In the genomic region with DNA sequence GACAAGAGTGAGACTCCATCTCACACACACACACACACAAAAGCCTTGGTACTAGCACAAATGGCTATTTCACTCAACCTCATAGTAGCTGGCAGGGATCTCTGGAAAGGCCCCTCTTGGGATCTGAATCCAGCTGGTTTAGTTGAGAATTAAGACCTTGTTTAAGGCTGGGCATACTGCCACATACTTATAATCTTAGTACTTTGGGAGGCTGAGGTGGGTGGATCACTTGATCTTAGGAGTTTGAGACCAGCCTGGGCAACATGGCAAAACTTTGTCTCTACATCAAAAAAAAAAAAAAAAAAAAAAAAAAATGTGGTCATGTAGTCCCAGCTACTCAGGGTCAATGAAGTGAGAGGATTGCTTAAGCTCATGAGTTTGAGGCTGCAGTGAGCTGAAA, we compare ENCODE assay signal across 23 cellular contexts.
A peak's percentile ranks its signal among the peaks of the same experiment; 100 is the strongest.
DNase-seq lines count a peak whose midpoint lies in the region; ATAC-seq and TF ChIP-seq lines count a peak whose summit lies in the region.
"Had no signal": no experiment of that assay in that cellular context is flagged by ENCODE, and none has a peak within 500 bp of the region (broad histone marks: within the 10 kb centered on the region; RNA-seq: fewer than 3 reads in every experiment).

No MANE protein-coding gene starts in this region.

- no peaks in the 10 kb centered on the region for H3K9me1 ChIP-seq in IMR-90 (ENCODE audit: insufficient read depth, low read length)

- H3K4me1 ChIP-seq in IMR-90 (ENCODE audit: control insufficient read depth, insufficient read depth, low read length) (peaks cover 2% of the 10 kb centered on the region), osteoblast (ENCODE audit: insufficient read depth, low read length) (peaks cover 11% of the 10 kb centered on the region)
- no peaks in the 10 kb centered on the region for H3K4me1 ChIP-seq in effector memory CD4-positive, alpha-beta T cell (ENCODE audit: control insufficient read depth, insufficient read depth, low read length, poor library complexity, severe bottlenecking)
- H3K4me1 ChIP-seq: upper lobe of left lung had no signal

- H3K9me3 ChIP-seq in IMR-90 (ENCODE audit: control insufficient read depth, insufficient read depth, low read length): no peaks in the 10 kb centered on the region
- no peaks in the 10 kb centered on the region for H3K9me3 ChIP-seq in osteoblast (ENCODE audit: low read depth, low read length)
- H3K9me3 ChIP-seq in effector memory CD4-positive, alpha-beta T cell (ENCODE audit: control insufficient read depth, low read length): no peaks in the 10 kb centered on the region
- H3K9me3 ChIP-seq: upper lobe of left lung had no signal

- DNase-seq in D341Med (ENCODE audit: low spot score) (peak; percentile 29), IMR-90 (peak; percentile 31), amniotic epithelial cell (ENCODE audit: low read depth) (peak; percentile 29), fibroblast of villous mesenchyme (ENCODE audit: low read depth) (peak; percentile 17), anterior cingulate cortex (lab: John Stamatoyannopoulos, UW) (no peak), osteoblast (ENCODE audit: insufficient read length, low spot score, missing footprints) (no peak)
- DNase-seq in effector memory CD4-positive, alpha-beta T cell: no peak
- DNase-seq: activated effector memory CD4-positive, alpha-beta T cell treated with Interleukin-2 at 50 U/mL for 16 hours; activated naive CD8-positive, alpha-beta T cell treated with anti-CD3 and anti-CD28 coated beads, Interleukin-2, amount 10 ng/mL, durations not matched to agents 7 days and 5 days; activated T-cell treated with anti-CD3 and anti-CD28 coated beads for 4 hours; C1 segment of cervical spinal cord; COR-L47; DMS79 treated with DMSO at 0.1 percent for 48 hours; HFFc6; left cardiac atrium; NCI-H1694 treated with DMSO at 0.1 percent for 48 hours; NCI-H526 treated with DMSO at 0.1 percent for 48 hours; right cardiac atrium; stimulated activated CD4-positive, alpha-beta T cell treated with anti-CD3 and anti-CD28 coated beads, Interleukin-4, amount 100 ng/mL, for 1 hour; substantia nigra; T-helper 17 cell; upper lobe of left lung had no signal

- in situ Hi-C loops in IMR-90 (cut with MboI; ENCODE audit: low sequenced_read_pairs): no loop called here

- H4K20me1 ChIP-seq in IMR-90 (ENCODE audit: insufficient read depth, low read length): no peaks in the 10 kb centered on the region
- H4K20me1 ChIP-seq in osteoblast (ENCODE audit: insufficient read depth, low read length): no peaks in the 10 kb centered on the region

- TF ChIP-seq RAD21 in IMR-90 (IDR thresholded peaks at IDR 0.05; ENCODE audit: low read length): no peak

- H3K56ac ChIP-seq in IMR-90 (ENCODE audit: extremely low read depth, insufficient read depth, low read length): no peak overlapping the region

- dilution Hi-C loops in IMR-90 (cut with HindIII; ENCODE audit: low sequenced_read_pairs, unreplicated experiment): no loop called here

- POLR2A ChIA-PET in IMR-90 (lab: Charles Lee; ENCODE audit: unreplicated experiment): no interaction called here

- TF ChIP-seq POLR2A in IMR-90 (IDR thresholded peaks at IDR 0.05; ENCODE audit: low read depth, low read length): no peak

- no peak overlapping the region for H3K4me2 ChIP-seq in IMR-90 (ENCODE audit: low read depth, low read length)
- no peak overlapping the region for H3K4me2 ChIP-seq in osteoblast (ENCODE audit: insufficient read depth, low read length)

- 0 out of 4 replicates have a peak overlapping the region, but pooled peaks of 1 of the 2 experiments have one; percentile 12 for H4K8ac ChIP-seq in IMR-90 (ENCODE audit: low read depth in 2 of 2, low read length in 2 of 2)

- no peaks in the 10 kb centered on the region for H3K79me2 ChIP-seq in osteoblast (ENCODE audit: insufficient read depth, low read length)

- H4K91ac ChIP-seq in IMR-90 (ENCODE audit: insufficient read depth, low read depth, low read length): no peak overlapping the region

- CTCF ChIA-PET in IMR-90 (lab: Yijun Ruan, JAX): interaction anchor here (0.6 kb wide), 1 partner anchor 10 kb away, joined by 3 read pairs; no protein-coding TSS in a partner anchor

- no peak overlapping the region for H3K18ac ChIP-seq in IMR-90 (ENCODE audit: low read depth, low read length)

- no peak overlapping the region for H2BK20ac ChIP-seq in IMR-90 (ENCODE audit: low read depth, low read length)

- intact Hi-C loops in IMR-90 (cut with micrococcal nuclease): no loop called here

- no peak overlapping the region for H2AK5ac ChIP-seq in IMR-90 (ENCODE audit: low read depth, low read length)

- no peak overlapping the region for H2BK5ac ChIP-seq in IMR-90 (ENCODE audit: low read depth, low read length, poor library complexity, severe bottlenecking)

- H3K9ac ChIP-seq in IMR-90 (ENCODE audit: low read depth, low read length): no peak overlapping the region

- TF ChIP-seq CTCF in IMR-90 (conservative IDR thresholded peaks at IDR 0.05; ENCODE audit: low read depth, low read length) (no peak), fibroblast of villous mesenchyme (IDR thresholded peaks at IDR 0.05; ENCODE audit: insufficient read depth, low read depth, low read length) (no peak), osteoblast (IDR thresholded peaks at IDR 0.05; ENCODE audit: extremely low read depth, low read depth, low read length) (no peak)

- H3K4me3 ChIP-seq in IMR-90 (ENCODE audit: insufficient read depth, low read depth, low read length) (no peak overlapping the region), fibroblast of villous mesenchyme (ENCODE audit: low read depth, low read length) (no peak overlapping the region), osteoblast (ENCODE audit: insufficient read depth, low read length) (no peak overlapping the region)
- H3K4me3 ChIP-seq in effector memory CD4-positive, alpha-beta T cell (ENCODE audit: insufficient read depth, low read depth, low read length, poor library complexity, severe bottlenecking): no peak overlapping the region
- H3K4me3 ChIP-seq: SK-N-MC, upper lobe of left lung had no signal

- H4K5ac ChIP-seq in IMR-90 (ENCODE audit: low read depth, low read length): no peak overlapping the region

- no peak overlapping the region for H3K4ac ChIP-seq in IMR-90 (ENCODE audit: low read depth, low read length)

- H2AFZ ChIP-seq in IMR-90 (replicated peaks; ENCODE audit: low read length, poor library complexity) (peak overlapping the region; percentile 23), osteoblast (ENCODE audit: low read length) (no peak overlapping the region)

- H3K36me3 ChIP-seq in IMR-90 (ENCODE audit: control insufficient read depth, insufficient read depth, low read length) (no peaks in the 10 kb centered on the region), osteoblast (ENCODE audit: insufficient read depth, low read length) (no peaks in the 10 kb centered on the region)
- H3K36me3 ChIP-seq in effector memory CD4-positive, alpha-beta T cell (ENCODE audit: control insufficient read depth, insufficient read depth, low read length): no peaks in the 10 kb centered on the region
- H3K36me3 ChIP-seq: upper lobe of left lung had no signal

- no peak overlapping the region for H3K23ac ChIP-seq in IMR-90 (ENCODE audit: low read depth, low read length)

- BruUV-seq in IMR-90 (replicated peaks; lab: Mats Ljungman, UMichigan): no TSS peak

- H3K14ac ChIP-seq in IMR-90 (replicated peaks; ENCODE audit: low read depth, low read length): 0 out of 2 replicates have a peak overlapping the region, but pooled peaks have one; percentile 70

- no peak overlapping the region for H2AK9ac ChIP-seq in IMR-90 (replicated peaks; ENCODE audit: low read depth, low read length, poor library complexity)

- H3K27ac ChIP-seq in IMR-90 (ENCODE audit: insufficient read depth, low read length): no peak overlapping the region
- no peak overlapping the region for H3K27ac ChIP-seq in osteoblast (ENCODE audit: low read depth, low read length)
- H3K27ac ChIP-seq in effector memory CD4-positive, alpha-beta T cell (ENCODE audit: insufficient read depth, low read length, poor library complexity, severe bottlenecking): no peak overlapping the region
- H3K27ac ChIP-seq: SK-N-MC, upper lobe of left lung had no signal

- H3K27me3 ChIP-seq in IMR-90 (ENCODE audit: control insufficient read depth, insufficient read depth, low read length) (no peaks in the 10 kb centered on the region), osteoblast (ENCODE audit: insufficient read depth, low read length) (no peaks in the 10 kb centered on the region)
- no peaks in the 10 kb centered on the region for H3K27me3 ChIP-seq in effector memory CD4-positive, alpha-beta T cell (replicated peaks; ENCODE audit: control insufficient read depth, insufficient read depth, low read length, poor library complexity, severe bottlenecking)
- H3K27me3 ChIP-seq: upper lobe of left lung had no signal

- no peak overlapping the region; the same call in 2 of the 3 replicates for H2BK15ac ChIP-seq in IMR-90 (ENCODE audit: low read depth, low read length)

- H2BK120ac ChIP-seq in IMR-90 (ENCODE audit: low read depth, low read length): no peak overlapping the region

- ATAC-seq in IMR-90 (ENCODE audit: low read depth): no peak; the same call in 1 of the 2 replicates
- ATAC-seq: left cardiac atrium, right cardiac atrium, T-helper 17 cell had no signal

- no peaks in the 10 kb centered on the region for H3K79me1 ChIP-seq in IMR-90 (ENCODE audit: low read depth in 1 of 2, low read length in 2 of 2)

TF ChIP-seq in IMR-90, 13 proteins besides CTCF, POLR2A, EP300 and RAD21 (continues in another document):
- TF ChIP-seq CEBPB (IDR thresholded peaks at IDR 0.05; ENCODE audit: low read depth, low read length) (no peak), MAFK (IDR thresholded peaks at IDR 0.05; ENCODE audit: low read depth, low read length) (no peak), SMC3 (IDR thresholded peaks at IDR 0.05; ENCODE audit: low read depth, low read length) (no peak)
- TF ChIP-seq, protein P1, sequence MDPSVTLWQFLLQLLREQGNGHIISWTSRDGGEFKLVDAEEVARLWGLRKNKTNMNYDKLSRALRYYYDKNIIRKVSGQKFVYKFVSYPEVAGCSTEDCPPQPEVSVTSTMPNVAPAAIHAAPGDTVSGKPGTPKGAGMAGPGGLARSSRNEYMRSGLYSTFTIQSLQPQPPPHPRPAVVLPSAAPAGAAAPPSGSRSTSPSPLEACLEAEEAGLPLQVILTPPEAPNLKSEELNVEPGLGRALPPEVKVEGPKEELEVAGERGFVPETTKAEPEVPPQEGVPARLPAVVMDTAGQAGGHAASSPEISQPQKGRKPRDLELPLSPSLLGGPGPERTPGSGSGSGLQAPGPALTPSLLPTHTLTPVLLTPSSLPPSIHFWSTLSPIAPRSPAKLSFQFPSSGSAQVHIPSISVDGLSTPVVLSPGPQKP (IDR thresholded peaks at IDR 0.05; ENCODE audit: borderline replicate concordance, low read depth, low read length): no peak
- TF ChIP-seq, protein P2, sequence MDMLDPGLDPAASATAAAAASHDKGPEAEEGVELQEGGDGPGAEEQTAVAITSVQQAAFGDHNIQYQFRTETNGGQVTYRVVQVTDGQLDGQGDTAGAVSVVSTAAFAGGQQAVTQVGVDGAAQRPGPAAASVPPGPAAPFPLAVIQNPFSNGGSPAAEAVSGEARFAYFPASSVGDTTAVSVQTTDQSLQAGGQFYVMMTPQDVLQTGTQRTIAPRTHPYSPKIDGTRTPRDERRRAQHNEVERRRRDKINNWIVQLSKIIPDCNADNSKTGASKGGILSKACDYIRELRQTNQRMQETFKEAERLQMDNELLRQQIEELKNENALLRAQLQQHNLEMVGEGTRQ (IDR thresholded peaks at IDR 0.05; ENCODE audit: low read depth, low read length): no peak

Comparison
In these comparisons a context has a peak if more than half of its experiments do, and no peak if none do; other contexts are left out.
1. DNase-seq: peak in D341Med (single experiment), IMR-90 (single experiment), amniotic epithelial cell (single experiment) and fibroblast of villous mesenchyme (single experiment); none in anterior cingulate cortex (0 of 58), osteoblast (single experiment) and effector memory CD4-positive, alpha-beta T cell (0 of 3).